1 cellular context compared by ENCODE assay signal in the genomic region with DNA sequence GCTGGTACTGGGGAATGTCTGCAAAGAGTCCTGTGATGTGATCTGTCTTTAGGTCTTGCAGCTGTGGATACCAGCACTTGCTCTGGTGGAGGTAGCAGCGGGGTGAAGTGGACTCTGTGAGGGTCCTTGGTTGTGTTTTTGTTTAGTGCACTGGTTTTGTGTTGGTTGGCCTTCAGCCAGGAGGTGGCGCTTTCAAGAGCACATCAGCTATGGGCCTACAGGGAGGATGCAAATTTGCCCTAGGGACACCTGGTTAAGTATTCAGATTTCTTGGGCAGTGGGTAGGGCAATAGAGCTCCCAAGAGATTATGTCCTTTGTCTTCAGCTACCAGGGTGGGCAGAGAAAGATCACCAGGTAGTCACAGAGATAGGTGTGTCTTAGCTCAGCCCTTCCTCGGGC.
TF ChIP-seq lines count a peak whose summit lies in the region.

No MANE protein-coding gene starts in this region.

TF ChIP-seq in WTC11, 78 proteins besides CTCF, POLR2A, EP300 and RAD21:
- TF ChIP-seq, protein P1, sequence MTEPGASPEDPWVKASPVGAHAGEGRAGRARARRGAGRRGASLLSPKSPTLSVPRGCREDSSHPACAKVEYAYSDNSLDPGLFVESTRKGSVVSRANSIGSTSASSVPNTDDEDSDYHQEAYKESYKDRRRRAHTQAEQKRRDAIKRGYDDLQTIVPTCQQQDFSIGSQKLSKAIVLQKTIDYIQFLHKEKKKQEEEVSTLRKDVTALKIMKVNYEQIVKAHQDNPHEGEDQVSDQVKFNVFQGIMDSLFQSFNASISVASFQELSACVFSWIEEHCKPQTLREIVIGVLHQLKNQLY (CRISPR knock-in tag; IDR thresholded peaks at IDR 0.05), result no peak
- TF ChIP-seq NR1H2 (CRISPR knock-in tag; IDR thresholded peaks at IDR 0.05) (no peak), RORB (CRISPR knock-in tag; IDR thresholded peaks at IDR 0.05) (no peak), ZNF219 (CRISPR knock-in tag; IDR thresholded peaks at IDR 0.05; ENCODE audit: borderline replicate concordance) (no peak), KAT7 (CRISPR knock-in tag; IDR thresholded peaks at IDR 0.05; ENCODE audit: borderline replicate concordance) (no peak), ELF4 (CRISPR knock-in tag; IDR thresholded peaks at IDR 0.05; ENCODE audit: low read depth) (no peak), NR2C2 (CRISPR knock-in tag; IDR thresholded peaks at IDR 0.05) (no peak), PRRX2 (CRISPR knock-in tag; IDR thresholded peaks at IDR 0.05) (no peak), HMGA2 (CRISPR knock-in tag; IDR thresholded peaks at IDR 0.05) (no peak), SMAD3 (CRISPR knock-in tag; IDR thresholded peaks at IDR 0.05; ENCODE audit: borderline replicate concordance) (no peak), ATF6 (CRISPR knock-in tag; IDR thresholded peaks at IDR 0.05) (no peak), NFATC4 (CRISPR knock-in tag; IDR thresholded peaks at IDR 0.05) (no peak), ERG (CRISPR knock-in tag; IDR thresholded peaks at IDR 0.05) (no peak), ZNF423 (CRISPR knock-in tag; IDR thresholded peaks at IDR 0.05) (no peak), TEAD4 (CRISPR knock-in tag; IDR thresholded peaks at IDR 0.05) (no peak), RELA (CRISPR knock-in tag; IDR thresholded peaks at IDR 0.05; ENCODE audit: borderline replicate concordance) (no peak)
- TF ChIP-seq, protein P2, sequence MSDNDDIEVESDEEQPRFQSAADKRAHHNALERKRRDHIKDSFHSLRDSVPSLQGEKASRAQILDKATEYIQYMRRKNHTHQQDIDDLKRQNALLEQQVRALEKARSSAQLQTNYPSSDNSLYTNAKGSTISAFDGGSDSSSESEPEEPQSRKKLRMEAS (CRISPR knock-in tag; IDR thresholded peaks at IDR 0.05), result no peak
- TF ChIP-seq, protein P3, sequence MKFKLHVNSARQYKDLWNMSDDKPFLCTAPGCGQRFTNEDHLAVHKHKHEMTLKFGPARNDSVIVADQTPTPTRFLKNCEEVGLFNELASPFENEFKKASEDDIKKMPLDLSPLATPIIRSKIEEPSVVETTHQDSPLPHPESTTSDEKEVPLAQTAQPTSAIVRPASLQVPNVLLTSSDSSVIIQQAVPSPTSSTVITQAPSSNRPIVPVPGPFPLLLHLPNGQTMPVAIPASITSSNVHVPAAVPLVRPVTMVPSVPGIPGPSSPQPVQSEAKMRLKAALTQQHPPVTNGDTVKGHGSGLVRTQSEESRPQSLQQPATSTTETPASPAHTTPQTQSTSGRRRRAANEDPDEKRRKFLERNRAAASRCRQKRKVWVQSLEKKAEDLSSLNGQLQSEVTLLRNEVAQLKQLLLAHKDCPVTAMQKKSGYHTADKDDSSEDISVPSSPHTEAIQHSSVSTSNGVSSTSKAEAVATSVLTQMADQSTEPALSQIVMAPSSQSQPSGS (CRISPR knock-in tag; IDR thresholded peaks at IDR 0.05; ENCODE audit: borderline replicate concordance, low read depth), result no peak
